ENCODE assay signal across 15 cellular contexts in the genomic region with DNA sequence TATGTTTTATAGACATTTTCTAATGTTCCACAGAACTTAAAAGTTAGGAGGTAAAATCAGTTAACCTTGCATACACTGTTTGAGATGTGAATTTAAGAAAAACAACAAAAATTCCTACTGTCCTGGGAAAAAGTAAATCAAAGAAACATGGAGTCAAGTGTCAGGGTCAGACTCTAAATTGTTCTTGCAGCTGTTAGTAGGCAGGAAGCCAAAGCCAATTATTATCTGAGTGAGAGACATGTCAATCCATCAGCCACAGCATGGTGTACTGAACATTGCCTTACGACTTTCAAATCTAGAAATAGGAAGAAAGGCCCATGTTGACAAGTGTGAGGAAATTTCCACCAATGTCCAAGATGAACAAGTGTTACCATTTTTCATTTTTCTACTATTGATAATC.
"Had no signal": no experiment of that assay in that cellular context is flagged by ENCODE, and none has a peak within 500 bp of the region (broad histone marks: within the 10 kb centered on the region; RNA-seq: fewer than 3 reads in every experiment).

No MANE protein-coding gene starts in this region.

- H3K36me3 Mint-ChIP-seq: naive thymus-derived CD4-positive, alpha-beta T cell had no signal

- H3K4me1 ChIP-seq: right atrium auricular region, sigmoid colon had no signal

- H3K27me3 ChIP-seq: dorsolateral prefrontal cortex, right atrium auricular region, sigmoid colon had no signal

- H3K36me3 ChIP-seq: right atrium auricular region, sigmoid colon had no signal

- H3K27ac Mint-ChIP-seq: naive thymus-derived CD4-positive, alpha-beta T cell had no signal

- H3K27ac ChIP-seq: dorsolateral prefrontal cortex, right atrium auricular region, sigmoid colon had no signal

- DNase-seq: cortex of kidney; dorsolateral prefrontal cortex; effector CD8-positive, alpha-beta T cell; left ventricle myocardium superior; mesendoderm; naive thymus-derived CD4-positive, alpha-beta T cell; sigmoid colon; small intestine; stimulated activated CD4-positive, alpha-beta T cell treated with anti-CD3 and anti-CD28 coated beads, Interleukin-2, amount 100 ng/mL, for 48 hours; stimulated activated naive CD4-positive, alpha-beta T cell treated with Interleukin-2 at 50 U/mL for 16 hours; trophoblast cell had no signal

- H3K9me3 ChIP-seq: right atrium auricular region, sigmoid colon had no signal

- H3K4me1 Mint-ChIP-seq: naive thymus-derived CD4-positive, alpha-beta T cell had no signal

- H3K27me3 Mint-ChIP-seq: naive thymus-derived CD4-positive, alpha-beta T cell had no signal

- ATAC-seq: esophagus mucosa; left ventricle myocardium superior; naive thymus-derived CD4-positive, alpha-beta T cell had no signal

- H3K4me3 ChIP-seq: dorsolateral prefrontal cortex, lung, right atrium auricular region, sigmoid colon had no signal

- H3K4me3 Mint-ChIP-seq: naive thymus-derived CD4-positive, alpha-beta T cell; neural crest cell had no signal
